Comparison of ENCODE assay signal across 24 cellular contexts in the genomic region with DNA sequence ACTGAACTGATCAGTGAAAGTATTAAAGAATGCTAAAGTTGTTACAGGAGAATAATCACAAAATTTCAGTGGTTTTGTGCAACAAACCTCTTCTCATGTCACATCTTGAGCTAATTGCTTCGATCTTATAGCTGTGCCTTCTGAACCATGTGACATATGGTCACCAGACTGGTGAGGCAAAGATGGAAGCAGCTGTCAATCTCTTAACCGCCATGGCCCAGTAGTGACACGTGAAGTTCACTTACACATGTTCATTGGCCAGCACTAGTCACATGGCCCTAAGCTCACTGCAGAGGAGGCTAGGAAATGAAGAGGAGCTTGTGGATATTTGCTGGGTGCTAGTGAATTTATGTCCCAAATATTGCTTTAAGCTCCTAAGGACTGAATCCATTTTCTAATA. TPM values are rescaled to one million over a fixed set of nuclear protein-coding genes. Genes with fewer than 3 reads are reported as not detected.
A peak's percentile ranks its signal among the peaks of the same experiment; 100 is the strongest.
DNase-seq lines count a peak whose midpoint lies in the region; ATAC-seq, FAIRE-seq and TF ChIP-seq lines count a peak whose summit lies in the region.
"Had no signal": no experiment of that assay in that cellular context is flagged by ENCODE, and none has a peak within 500 bp of the region (broad histone marks: within the 10 kb centered on the region; RNA-seq: fewer than 3 reads in every experiment).

No MANE protein-coding gene starts in this region.

- 0% methylated on average over 3 of the region's 3 CpGs for WGBS in K562 (ENCODE audit: insufficient coverage, low coverage, missing lambda C conversion rate)

- H3K9ac ChIP-seq in K562 (ENCODE audit: insufficient read depth in 1 of 2, low read depth in 2 of 2, low read length in 2 of 2), result no peak overlapping the region
- H3K9ac ChIP-seq: parathyroid adenoma had no signal

- H3K9me1 ChIP-seq in K562 (ENCODE audit: control insufficient read depth, insufficient read depth, low read length), result no peaks in the 10 kb centered on the region

- H3K27ac ChIP-seq in K562 (ENCODE audit: extremely low read depth, low read depth, low read length), result no peak overlapping the region
- H3K27ac ChIP-seq: parathyroid adenoma had no signal

- peak overlapping the region; percentile 72 for H3K27ac Mint-ChIP-seq in nephron progenitor cell
- H3K27ac Mint-ChIP-seq: activated CD8-positive, alpha-beta T cell treated with anti-CD3 and anti-CD28 coated beads, Interleukin-2, amount 10 ng/mL, durations not matched to agents 7 days and 5 days; activated T-cell treated with anti-CD3 and anti-CD28 coated beads, Interleukin-2, amount 50 U/mL, for 24 hours; CD4-positive, alpha-beta T cell; memory B cell; naive B cell; stimulated activated effector memory CD8-positive, alpha-beta T cell treated with anti-CD3 and anti-CD28 coated beads, Interleukin-12 subunit alpha, Interleukin-12 subunit beta, amount 100 ng/mL, for 72 hours had no signal

- POLR2A ChIA-PET in K562 (lab: Yijun Ruan, JAX), result interaction anchor here (0.5 to 0.9 kb wide), 2 partner anchors 10 to 81 kb away, joined by 3 to 5 read pairs; no protein-coding TSS in a partner anchor

- no peak for FAIRE-seq in K562 (lab: Jason Lieb, UNC)
- FAIRE-seq: RCC 7860 had no signal

- H3K4me1 ChIP-seq in K562 (replicated peaks in 1 of 2; ENCODE audit: control insufficient read depth in 2 of 2, insufficient read depth in 2 of 2, low read length in 2 of 2), result no peaks in the 10 kb centered on the region
- H3K4me1 ChIP-seq: parathyroid adenoma had no signal

- ATAC-seq in K562 (peak; percentile 66; the same call in 2 of the 3 replicates), GM18505 (IDR thresholded peaks at IDR 0.05; ENCODE audit: unreplicated experiment) (no peak)
- ATAC-seq: activated CD8-positive, alpha-beta T cell treated with anti-CD3 and anti-CD28 coated beads, Interleukin-2, amount 10 ng/mL, durations not matched to agents 7 days and 5 days; stimulated activated effector memory CD8-positive, alpha-beta T cell treated with anti-CD3 and anti-CD28 coated beads, Interleukin-12 subunit alpha, Interleukin-12 subunit beta, amount 100 ng/mL, for 72 hours had no signal

- H3K36me3 Mint-ChIP-seq in nephron progenitor cell (ENCODE audit: low read depth), result peaks cover 71% of the 10 kb centered on the region
- H3K36me3 Mint-ChIP-seq: memory B cell; stimulated activated effector memory CD8-positive, alpha-beta T cell treated with anti-CD3 and anti-CD28 coated beads, Interleukin-12 subunit alpha, Interleukin-12 subunit beta, amount 100 ng/mL, for 72 hours had no signal

- in situ Hi-C loops in K562 (cut with MboI), result no loop called here

- no peak overlapping the region for H2AFZ ChIP-seq in K562 (ENCODE audit: low read depth, low read length)
- H2AFZ ChIP-seq: parathyroid adenoma had no signal

- TF ChIP-seq RAD21 in K562 (CRISPR knock-in tag; conservative IDR thresholded peaks at IDR 0.05 in 1 of 2, IDR thresholded peaks at IDR 0.05 in 1 of 2), result no peak

- H3K9me3 ChIP-seq in K562 (replicated peaks; ENCODE audit: control insufficient read depth, insufficient read depth, low read depth, low read length), result no peaks in the 10 kb centered on the region
- H3K9me3 ChIP-seq: MG63 had no signal

- peaks cover 0 to 11% of the 10 kb centered on the region in 2 experiments; a peak in 2 of 5 replicates for H3K27me3 ChIP-seq in K562 (ENCODE audit: control insufficient read depth in 2 of 2, insufficient read depth in 2 of 2, low read length in 2 of 2)
- H3K27me3 ChIP-seq: MG63 had no signal

- H3K4me2 ChIP-seq in K562 (ENCODE audit: insufficient read depth, low read length), result no peak overlapping the region

- CTCF ChIA-PET in K562 (lab: Yijun Ruan, JAX; ENCODE audit: low intra/inter-chr PET ratio), result no interaction called here

- no peaks in the 10 kb centered on the region for H3K27me3 Mint-ChIP-seq in nephron progenitor cell (ENCODE audit: low read depth, poor library complexity)

- no peak overlapping the region for H3K4me3 Mint-ChIP-seq in nephron progenitor cell
- H3K4me3 Mint-ChIP-seq: activated CD8-positive, alpha-beta T cell treated with anti-CD3 and anti-CD28 coated beads, Interleukin-2, amount 10 ng/mL, durations not matched to agents 7 days and 5 days; activated T-cell treated with anti-CD3 and anti-CD28 coated beads, Interleukin-2, amount 50 U/mL, for 24 hours; CD4-positive, alpha-beta T cell; central memory CD8-positive, alpha-beta T cell; memory B cell; naive B cell; stimulated activated effector memory CD8-positive, alpha-beta T cell treated with anti-CD3 and anti-CD28 coated beads, Interleukin-12 subunit alpha, Interleukin-12 subunit beta, amount 100 ng/mL, for 72 hours had no signal

- no peaks in the 10 kb centered on the region for H3K79me2 ChIP-seq in K562 (ENCODE audit: control insufficient read depth, insufficient read depth, low read length)
- H3K79me2 ChIP-seq: parathyroid adenoma had no signal

- H3K36me3 ChIP-seq in K562 (ENCODE audit: control insufficient read depth, insufficient read depth, low read length), result no peaks in the 10 kb centered on the region
- H3K36me3 ChIP-seq: MG63 had no signal

- DNase-seq in GM12865 (ENCODE audit: low read depth) (peak; percentile 17), NCI-H2171 (lab: John Stamatoyannopoulos, UW) (peak; percentile 73), K562 (ENCODE audit: extremely low read depth in 1 of 4, low spot score in 3 of 4) (peak in 3 of 4 experiments; percentile 4 to 8 (median 7)), nephron progenitor cell (no peak), 8988T (no peak), NCI-H2081 (lab: John Stamatoyannopoulos, UW) (no peak)
- DNase-seq in stimulated activated naive CD4-positive, alpha-beta T cell treated with Interleukin-2 at 50 U/mL for 16 hours (lab: John Stamatoyannopoulos, UW), result no peak
- DNase-seq: activated CD8-positive, alpha-beta T cell treated with anti-CD3 and anti-CD28 coated beads, Interleukin-2, amount 10 ng/mL, durations not matched to agents 7 days and 5 days; activated naive CD4-positive, alpha-beta T cell treated with Interleukin-2 at 50 U/mL for 16 hours; activated T-cell treated with anti-CD3 and anti-CD28 coated beads, Interleukin-2, amount 50 U/mL, for 24 hours; amygdala; CD4-positive, alpha-beta T cell; GF-D8; MG63; naive B cell; NCI-H146; NK-92 treated with Interleukin-12 subunit alpha and Interleukin-12 subunit beta, amount 100 ng/mL, for 24 hours; T1000 had no signal

- no peak for TF ChIP-seq EP300 in K562 (IDR thresholded peaks at IDR 0.05; ENCODE audit: low read length)

- H3K9me3 Mint-ChIP-seq in nephron progenitor cell, result no peaks in the 10 kb centered on the region
- H3K9me3 Mint-ChIP-seq: activated T-cell treated with anti-CD3 and anti-CD28 coated beads, Interleukin-2, amount 50 U/mL, for 24 hours; CD4-positive, alpha-beta T cell; central memory CD8-positive, alpha-beta T cell; memory B cell; stimulated activated effector memory CD8-positive, alpha-beta T cell treated with anti-CD3 and anti-CD28 coated beads, Interleukin-12 subunit alpha, Interleukin-12 subunit beta, amount 100 ng/mL, for 72 hours had no signal

- H3K4me3 ChIP-seq in GM12865 (ENCODE audit: low read depth, low read length) (no peak overlapping the region), K562 (no peak overlapping the region)
- H3K4me3 ChIP-seq: MG63 had no signal

- no TSS peak for BruUV-seq in K562 (replicated peaks; lab: Mats Ljungman, UMichigan)

- H3K4me1 Mint-ChIP-seq in nephron progenitor cell, result peaks cover 98% of the 10 kb centered on the region
- H3K4me1 Mint-ChIP-seq: memory B cell had no signal

- no peak for TF ChIP-seq CTCF in GM12865 (IDR thresholded peaks at IDR 0.05; ENCODE audit: insufficient read depth, low read depth, low read length, missing control alignments)
- TF ChIP-seq CTCF in K562 (IDR thresholded peaks at IDR 0.05 in 2 of 3, conservative IDR thresholded peaks at IDR 0.05 in 1 of 3; ENCODE audit: insufficient read depth in 2 of 3, low read depth in 1 of 3, low read length in 3 of 3), result no peak
- no peak for TF ChIP-seq CTCF in nephron progenitor cell (IDR thresholded peaks at IDR 0.05)

- TF ChIP-seq POLR2A in K562 (conservative IDR thresholded peaks at IDR 0.05) (no peak), GM18505 (IDR thresholded peaks at IDR 0.05; ENCODE audit: borderline replicate concordance, extremely low read depth, insufficient read depth, insufficient read length) (no peak)

- intact Hi-C loops in K562 (cut with micrococcal nuclease), result no loop called here

- H4K20me1 ChIP-seq in K562 (replicated peaks; ENCODE audit: control insufficient read depth, insufficient read depth, low read length), result no peaks in the 10 kb centered on the region

TF ChIP-seq in K562, 482 proteins besides CTCF, POLR2A, EP300 and RAD21 (continues in another document):
- peak; percentile 62; the same call in 1 of the 2 replicates for TF ChIP-seq RAD51 (IDR thresholded peaks at IDR 0.05; ENCODE audit: borderline replicate concordance, low read depth)
- TF ChIP-seq, protein P1, sequence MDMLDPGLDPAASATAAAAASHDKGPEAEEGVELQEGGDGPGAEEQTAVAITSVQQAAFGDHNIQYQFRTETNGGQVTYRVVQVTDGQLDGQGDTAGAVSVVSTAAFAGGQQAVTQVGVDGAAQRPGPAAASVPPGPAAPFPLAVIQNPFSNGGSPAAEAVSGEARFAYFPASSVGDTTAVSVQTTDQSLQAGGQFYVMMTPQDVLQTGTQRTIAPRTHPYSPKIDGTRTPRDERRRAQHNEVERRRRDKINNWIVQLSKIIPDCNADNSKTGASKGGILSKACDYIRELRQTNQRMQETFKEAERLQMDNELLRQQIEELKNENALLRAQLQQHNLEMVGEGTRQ (CRISPR knock-in tag; IDR thresholded peaks at IDR 0.05), result peak; percentile 80
- TF ChIP-seq HCFC1 (IDR thresholded peaks at IDR 0.05; ENCODE audit: low read depth, low read length), result no peak

RNA-seq across cellular contexts. Expression of a gene that starts 32.5 kb away (rescaled TPM):
- total RNA-seq in K562 (2011; cell fraction: chromatin; rRNA removed; ENCODE audit: low replicate concordance), result not detected in 2 replicates
- total RNA-seq in K562 (2011; cell fraction: nucleolus; rRNA removed), result not detected in 2 replicates
- not detected in 2 replicates for total RNA-seq in K562 (2011; cell fraction: nucleoplasm; rRNA removed)
- total RNA-seq in K562 (2014; rRNA removed) (not detected in 2 replicates), K562 (2014; rRNA removed; fragmentation: Illumina TruSeq; extraction: Trizol) (not detected in 2 replicates), K562 (2015; rRNA removed; fragmentation: Illumina TruSeq; extraction: Trizol) (not detected in 2 replicates), K562 (2021) (not detected in 2 replicates)
- polyA plus RNA-seq in K562 (2011; rRNA removed) (not detected in 2 replicates), K562 (2014; fragmentation: Illumina TruSeq; extraction: Trizol) (not detected in 2 replicates), K562 (2014; fragmentation: Nextera tagmentation; extraction: Ambion mirVana) (not detected), K562 (2014; rRNA removed) (not detected in 2 replicates)
- not detected in 2 replicates for polyA plus RNA-seq in K562 (2011; cell fraction: cytosol; rRNA removed)
- not detected in 2 replicates for polyA plus RNA-seq in K562 (2011; cell fraction: nucleus; rRNA removed)
- not detected in 2 replicates for polyA plus RNA-seq in K562 (2012)
- polyA minus RNA-seq in K562 (2011; rRNA and poly(A)+ RNA removed), result 0.12 TPM in 1 of 2 replicates, not detected in the other
- polyA minus RNA-seq in K562 (2011; cell fraction: cytosol; rRNA and poly(A)+ RNA removed), result not detected in 2 replicates
- polyA minus RNA-seq in K562 (2011; cell fraction: nucleus; rRNA and poly(A)+ RNA removed), result not detected in 2 replicates
- total RNA-seq: activated CD8-positive, alpha-beta T cell treated with anti-CD3 and anti-CD28 coated beads, Interleukin-2, amount 10 ng/mL, durations not matched to agents 7 days and 5 days; CD4-positive, alpha-beta T cell had no signal

Comparison
In these comparisons a context has a peak if more than half of its experiments do, and no peak if none do; other contexts are left out.
1. DNase-seq: peak in GM12865 (single experiment), NCI-H2171 (single experiment) and K562 (3 of 4); none in nephron progenitor cell (single experiment), 8988T (single experiment), NCI-H2081 (0 of 2) and stimulated activated naive CD4-positive, alpha-beta T cell treated with Interleukin-2 at 50 U/mL for 16 hours (single experiment).